Comparison of ENCODE assay signal across 8 cellular contexts in the genomic region with DNA sequence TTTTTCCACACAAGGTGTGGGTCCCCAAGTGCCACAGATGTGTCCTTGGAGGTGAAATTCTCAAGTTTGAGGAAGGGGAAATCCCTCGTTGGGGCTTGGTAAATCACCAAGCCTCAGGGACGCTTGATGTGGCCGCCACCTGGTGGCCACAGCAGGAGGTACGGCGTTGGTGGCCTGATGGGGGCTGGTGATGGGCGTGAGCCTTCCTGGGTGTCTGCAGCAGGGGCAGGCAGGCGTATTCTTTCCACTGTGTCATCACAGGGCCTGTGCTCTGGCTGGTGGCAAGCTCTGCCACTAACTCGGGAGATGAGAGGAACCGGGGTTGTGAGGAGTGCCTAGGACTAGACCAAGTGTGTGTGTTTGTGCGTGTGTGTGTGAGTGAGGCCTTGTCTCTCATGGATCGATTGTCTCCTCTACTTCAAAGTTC. TPM values are rescaled to one million over a fixed set of nuclear protein-coding genes. Genes with fewer than 3 reads are reported as not detected.
DNase-seq lines count a peak whose midpoint lies in the region; ATAC-seq and TF ChIP-seq lines count a peak whose summit lies in the region.

No MANE protein-coding gene starts in this region.

- H3K9me3 Mint-ChIP-seq in activated CD8-positive, alpha-beta T cell treated with anti-CD3 and anti-CD28 coated beads for 36 hours, result no peaks in the 10 kb centered on the region
- no peaks in the 10 kb centered on the region for H3K9me3 Mint-ChIP-seq in mesothelial cell of epicardium

- no peaks in the 10 kb centered on the region for H3K36me3 ChIP-seq in effector memory CD4-positive, alpha-beta T cell (ENCODE audit: control insufficient read depth, insufficient read depth, low read length)

- CTCF ChIA-PET in activated CD8-positive, alpha-beta T cell treated with anti-CD3 and anti-CD28 coated beads for 36 hours (lab: Charles Lee), result interaction anchor here (0.6 to 3.0 kb wide), 12 partner anchors 8 to 226 kb away, joined by 3 to 19 read pairs (median 4); a partner anchor contains a TSS

- TF ChIP-seq CTCF in activated CD8-positive, alpha-beta T cell treated with anti-CD3 and anti-CD28 coated beads for 36 hours (IDR thresholded peaks at IDR 0.05), result peak; percentile 82
- peak; percentile 95 for TF ChIP-seq CTCF in mesothelial cell of epicardium (IDR thresholded peaks at IDR 0.05; ENCODE audit: unreplicated experiment)

- no peak overlapping the region for H3K4me3 ChIP-seq in effector memory CD4-positive, alpha-beta T cell (ENCODE audit: insufficient read depth, low read depth, low read length, poor library complexity, severe bottlenecking)

- DNase-seq in AG20443 (ENCODE audit: low spot score) (peak; percentile 86), NCI-H345 (lab: John Stamatoyannopoulos, UW) (peak; percentile 53), mesothelial cell of epicardium (ENCODE audit: low spot score in 2 of 2, unreplicated experiment in 2 of 2) (peak in 1 of 2 experiments; percentile 79)
- peak; percentile 90 for DNase-seq in activated CD8-positive, alpha-beta T cell treated with anti-CD3 and anti-CD28 coated beads for 36 hours
- peak; percentile 55 to 61 (median 56) for DNase-seq in effector memory CD4-positive, alpha-beta T cell
- peak; percentile 71 for DNase-seq in stimulated activated CD8-positive, alpha-beta memory T cell treated with anti-CD3 and anti-CD28 coated beads, Interleukin-4, amount 100 ng/mL, for 24 hours (ENCODE audit: low read depth)

- no peaks in the 10 kb centered on the region for H3K9me3 ChIP-seq in effector memory CD4-positive, alpha-beta T cell (ENCODE audit: control insufficient read depth, low read length)

- H3K27ac Mint-ChIP-seq in activated CD8-positive, alpha-beta T cell treated with anti-CD3 and anti-CD28 coated beads for 36 hours, result peak overlapping the region; percentile 28
- H3K27ac Mint-ChIP-seq in mesothelial cell of epicardium, result peak overlapping the region; percentile 60

- H3K27ac ChIP-seq in effector memory CD4-positive, alpha-beta T cell (ENCODE audit: insufficient read depth, low read length, poor library complexity, severe bottlenecking), result no peak overlapping the region

- ATAC-seq in GM18861 (IDR thresholded peaks at IDR 0.05; ENCODE audit: unreplicated experiment) (peak; percentile 98), HG03045 (IDR thresholded peaks at IDR 0.05; ENCODE audit: unreplicated experiment) (peak; percentile 87)
- ATAC-seq in activated CD8-positive, alpha-beta T cell treated with anti-CD3 and anti-CD28 coated beads for 36 hours, result peak; percentile 98

- no peak overlapping the region for H3K4me3 Mint-ChIP-seq in activated CD8-positive, alpha-beta T cell treated with anti-CD3 and anti-CD28 coated beads for 36 hours
- no peak overlapping the region for H3K4me3 Mint-ChIP-seq in mesothelial cell of epicardium

- intact Hi-C loops in activated CD8-positive, alpha-beta T cell treated with anti-CD3 and anti-CD28 coated beads for 36 hours (cut with micrococcal nuclease), result loop anchor here (2.0 to 10.0 kb wide), 5 partner anchors 41 to 226 kb away; a partner anchor contains a TSS

- no peaks in the 10 kb centered on the region for H3K4me1 ChIP-seq in effector memory CD4-positive, alpha-beta T cell (ENCODE audit: control insufficient read depth, insufficient read depth, low read length, poor library complexity, severe bottlenecking)

- POLR2A ChIA-PET in activated CD8-positive, alpha-beta T cell treated with anti-CD3 and anti-CD28 coated beads for 36 hours (lab: Charles Lee), result interaction anchor here (1.6 kb wide), 1 partner anchor 41 kb away, joined by 3 read pairs; a partner anchor contains a TSS

- H3K27me3 Mint-ChIP-seq in activated CD8-positive, alpha-beta T cell treated with anti-CD3 and anti-CD28 coated beads for 36 hours, result no peaks in the 10 kb centered on the region
- no peaks in the 10 kb centered on the region for H3K27me3 Mint-ChIP-seq in mesothelial cell of epicardium (ENCODE audit: low read depth)

- no peaks in the 10 kb centered on the region for H3K27me3 ChIP-seq in effector memory CD4-positive, alpha-beta T cell (replicated peaks; ENCODE audit: control insufficient read depth, insufficient read depth, low read length, poor library complexity, severe bottlenecking)

- H3K4me1 Mint-ChIP-seq in activated CD8-positive, alpha-beta T cell treated with anti-CD3 and anti-CD28 coated beads for 36 hours (ENCODE audit: low read depth), result peaks cover 12% of the 10 kb centered on the region
- H3K4me1 Mint-ChIP-seq in mesothelial cell of epicardium, result peaks cover 34% of the 10 kb centered on the region

- H3K36me3 Mint-ChIP-seq in activated CD8-positive, alpha-beta T cell treated with anti-CD3 and anti-CD28 coated beads for 36 hours (ENCODE audit: low read depth), result no peaks in the 10 kb centered on the region
- peaks cover 2% of the 10 kb centered on the region for H3K36me3 Mint-ChIP-seq in mesothelial cell of epicardium

RNA-seq across cellular contexts. Expression of a gene that starts 4.2 kb away (rescaled TPM):
- not detected for total RNA-seq in activated CD8-positive, alpha-beta T cell treated with anti-CD3 and anti-CD28 coated beads for 36 hours
- 29.4 to 31.0 TPM (median 30.9 TPM) in 3 replicates for total RNA-seq in mesothelial cell of epicardium

RNA-seq across cellular contexts. Expression of a gene that starts 40.9 kb away (rescaled TPM):
- 1 to 10 TPM; 5.6 to 5.8 TPM for total RNA-seq in activated CD8-positive, alpha-beta T cell treated with anti-CD3 and anti-CD28 coated beads for 36 hours
- total RNA-seq in mesothelial cell of epicardium, result 10.5 to 13.1 TPM (median 11.3 TPM) in 3 replicates

RNA-seq across cellular contexts. Expression of a gene that starts 44.4 kb away (rescaled TPM):
- not detected for total RNA-seq in activated CD8-positive, alpha-beta T cell treated with anti-CD3 and anti-CD28 coated beads for 36 hours
- not detected in 3 replicates for total RNA-seq in mesothelial cell of epicardium

Comparison
In these comparisons a context has a peak if more than half of its experiments do, and no peak if none do; other contexts are left out.
1. RNA of a gene that starts 4.2 kb away (total RNA-seq): 29.4 to 31.0 TPM in mesothelial cell of epicardium; not detected in activated CD8-positive, alpha-beta T cell treated with anti-CD3 and anti-CD28 coated beads for 36 hours; every median in the first group is over 10 times any median in the second.
2. Peak in every context shown above with its lines, with median percentiles within 50 percentile points of each other: ATAC-seq.